Comparison of ENCODE assay signal across 13 cellular contexts in the genomic region with DNA sequence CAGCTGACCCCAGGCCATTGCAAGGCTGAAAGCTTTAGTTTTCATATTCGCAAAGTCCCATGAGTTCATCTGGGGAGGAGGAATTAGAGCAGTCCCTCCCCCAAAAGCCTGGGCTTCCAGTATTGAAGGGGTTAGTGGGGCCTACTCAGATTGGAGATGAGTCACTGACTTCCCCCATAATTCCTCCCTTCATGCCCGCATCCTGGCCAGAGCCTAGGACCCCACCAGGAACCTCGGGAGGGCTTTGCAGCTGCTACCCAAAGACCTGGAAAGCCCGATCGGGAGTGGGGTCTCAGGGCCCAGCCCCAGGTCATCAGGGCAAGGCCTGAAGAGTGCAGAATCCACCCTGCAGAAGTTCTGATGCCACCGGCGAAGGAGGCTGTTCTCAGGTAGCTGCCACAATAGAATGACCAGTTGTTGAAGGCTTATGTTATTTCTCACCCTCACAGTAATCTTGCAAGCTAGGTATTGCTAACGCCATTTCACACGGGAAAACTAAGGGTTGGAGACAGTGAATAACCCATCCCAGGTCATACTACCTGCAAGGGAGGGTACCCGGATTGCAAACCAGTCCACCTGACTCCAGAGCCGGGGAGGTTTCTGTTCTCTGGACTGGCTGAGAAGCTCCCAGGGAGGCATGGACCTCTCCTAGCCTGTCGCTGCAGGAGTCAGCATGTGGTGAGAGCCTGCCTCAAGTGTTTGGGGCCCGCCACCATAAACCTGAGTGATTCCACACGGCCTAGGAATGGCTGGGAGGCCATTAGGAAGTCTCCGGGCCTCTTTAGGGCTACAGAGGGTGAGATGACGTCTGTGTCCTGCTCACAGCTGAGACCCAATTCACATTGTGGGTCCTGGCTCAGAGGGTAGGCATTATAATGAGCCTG. TPM values are rescaled to one million over a fixed set of nuclear protein-coding genes. Genes with fewer than 3 reads are reported as not detected.
DNase-seq lines count a peak whose midpoint lies in the region; ATAC-seq and TF ChIP-seq lines count a peak whose summit lies in the region.
"Had no signal": no experiment of that assay in that cellular context is flagged by ENCODE, and none has a peak within 500 bp of the region (broad histone marks: within the 10 kb centered on the region; RNA-seq: fewer than 3 reads in every experiment).

No MANE protein-coding gene starts in this region.

- no peak for TF ChIP-seq CTCF in IMR-90 (conservative IDR thresholded peaks at IDR 0.05; ENCODE audit: low read depth, low read length)
- no peak for TF ChIP-seq CTCF in gastrocnemius medialis (IDR thresholded peaks at IDR 0.05 in 4 of 5, conservative IDR thresholded peaks at IDR 0.05 in 1 of 5)

- dilution Hi-C loops in IMR-90 (cut with HindIII; ENCODE audit: low sequenced_read_pairs, unreplicated experiment): no loop called here

- CTCF ChIA-PET in CD8-positive, alpha-beta memory T cell (lab: Charles Lee): interaction anchor here (1.2 to 12.4 kb wide), 5 partner anchors 11 to 420 kb away, joined by 3 to 117 read pairs (median 9); no protein-coding TSS in a partner anchor
- CTCF ChIA-PET in IMR-90 (lab: Yijun Ruan, JAX): interaction anchor here (0.7 kb wide), 1 partner anchor 8 kb away, joined by 4 read pairs; no protein-coding TSS in a partner anchor

- peak overlapping the region; percentile 19; the same call in 1 of the 2 replicates for H4K91ac ChIP-seq in IMR-90 (ENCODE audit: insufficient read depth, low read depth, low read length)

- no peak overlapping the region; the same call in none of the 2 replicates for H2BK120ac ChIP-seq in IMR-90 (ENCODE audit: low read depth, low read length)

- H3K27ac Mint-ChIP-seq in CD8-positive, alpha-beta memory T cell: peak overlapping the region in 5 of 8 donors; percentile 63 to 92 (median 74)
- peak overlapping the region; percentile 1 to 82 for H3K27ac Mint-ChIP-seq in effector memory CD8-positive, alpha-beta T cell

- POLR2A ChIA-PET in CD8-positive, alpha-beta memory T cell (lab: Charles Lee): interaction anchor here (0.9 to 1.1 kb wide), 2 partner anchors 10 to 123 kb away, joined by 3 read pairs; no protein-coding TSS in a partner anchor
- POLR2A ChIA-PET in IMR-90 (lab: Charles Lee; ENCODE audit: unreplicated experiment): no interaction called here

- H3K4me3 ChIP-seq in CD8-positive, alpha-beta memory T cell (ENCODE audit: low read length): no peak overlapping the region
- H3K4me3 ChIP-seq in IMR-90 (ENCODE audit: insufficient read depth, low read depth, low read length) (no peak overlapping the region), gastrocnemius medialis (no peak overlapping the region)

- H3K27me3 Mint-ChIP-seq in CD8-positive, alpha-beta memory T cell: no peaks in the 10 kb centered on the region
- no peaks in the 10 kb centered on the region for H3K27me3 Mint-ChIP-seq in effector memory CD8-positive, alpha-beta T cell

- H3K56ac ChIP-seq in IMR-90 (ENCODE audit: extremely low read depth, insufficient read depth, low read length): no peak overlapping the region

- H3K4me1 ChIP-seq in CD8-positive, alpha-beta memory T cell (ENCODE audit: insufficient read depth, low read length): peaks cover 49% of the 10 kb centered on the region
- H3K4me1 ChIP-seq in IMR-90 (ENCODE audit: control insufficient read depth, insufficient read depth, low read length): peaks cover 44% of the 10 kb centered on the region
- H3K4me1 ChIP-seq in gastrocnemius medialis: peaks cover 58 to 59% of the 10 kb centered on the region in 2 donors

- no peak overlapping the region for H4K5ac ChIP-seq in IMR-90 (ENCODE audit: low read depth, low read length)

- no peak for TF ChIP-seq RAD21 in IMR-90 (IDR thresholded peaks at IDR 0.05; ENCODE audit: low read length)

- no peak for ATAC-seq in IMR-90 (ENCODE audit: low read depth)
- no peak for ATAC-seq in effector memory CD8-positive, alpha-beta T cell (replicated peaks)
- no peak for ATAC-seq in gastrocnemius medialis
- no peak for ATAC-seq in HG03521 (IDR thresholded peaks at IDR 0.05; ENCODE audit: unreplicated experiment)
- no peak for ATAC-seq in HG02870 (IDR thresholded peaks at IDR 0.05; ENCODE audit: unreplicated experiment)
- ATAC-seq: activated CD4-positive, CD25-positive, alpha-beta regulatory T cell treated with anti-CD3 and anti-CD28 coated beads, Interleukin-2, amount 50 U/mL, for 24 hours; esophagus mucosa; left lung had no signal

- 88% methylated on average over 9 of the region's 16 CpGs; no CpG with 5 or more reads in 1 of the 2 experiments for WGBS in IMR-90 (ENCODE audit: extremely low coverage in 2 of 2, insufficient read length in 1 of 2), 2 experiments

- no peaks in the 10 kb centered on the region; a peak in 1 of 4 replicates for H3K79me1 ChIP-seq in IMR-90 (ENCODE audit: low read depth in 1 of 2, low read length in 2 of 2)

- TF ChIP-seq POLR2A in IMR-90 (IDR thresholded peaks at IDR 0.05; ENCODE audit: low read depth, low read length) (no peak), gastrocnemius medialis (IDR thresholded peaks at IDR 0.05) (no peak)

- no peak overlapping the region for H4K8ac ChIP-seq in IMR-90 (ENCODE audit: low read depth in 2 of 2, low read length in 2 of 2)

- peak overlapping the region; percentile 91 for H3K4ac ChIP-seq in IMR-90 (ENCODE audit: low read depth, low read length)

- peak overlapping the region; percentile 69 for H2AFZ ChIP-seq in IMR-90 (replicated peaks; ENCODE audit: low read length, poor library complexity)

- no peak for DNase-seq in CD8-positive, alpha-beta memory T cell
- DNase-seq in IMR-90 (no peak), gastrocnemius medialis (no peak), NCI-H2171 (lab: John Stamatoyannopoulos, UW) (no peak)
- DNase-seq in effector memory CD8-positive, alpha-beta T cell: no peak
- DNase-seq: DMS153, NCI-H2171 treated with DMSO at 0.1 percent for 48 hours, retina had no signal

- no peaks in the 10 kb centered on the region for H3K9me3 Mint-ChIP-seq in CD8-positive, alpha-beta memory T cell
- H3K9me3 Mint-ChIP-seq in effector memory CD8-positive, alpha-beta T cell: no peaks in the 10 kb centered on the region

- H3K27ac ChIP-seq in CD8-positive, alpha-beta memory T cell (ENCODE audit: low read depth, low read length): no peak overlapping the region
- no peak overlapping the region for H3K27ac ChIP-seq in IMR-90 (ENCODE audit: insufficient read depth, low read length)
- H3K27ac ChIP-seq in gastrocnemius medialis: peak overlapping the region; percentile 94 to 99 (median 97)

- H3K9me1 ChIP-seq in IMR-90 (ENCODE audit: insufficient read depth, low read length): peaks cover 14% of the 10 kb centered on the region

- peak overlapping the region; percentile 91 for H2AK5ac ChIP-seq in IMR-90 (ENCODE audit: low read depth, low read length)

- H3K36me3 ChIP-seq in CD8-positive, alpha-beta memory T cell (ENCODE audit: insufficient read depth, low read length): no peaks in the 10 kb centered on the region
- H3K36me3 ChIP-seq in IMR-90 (ENCODE audit: control insufficient read depth, insufficient read depth, low read length) (no peaks in the 10 kb centered on the region), gastrocnemius medialis (no peaks in the 10 kb centered on the region)
- H3K36me3 ChIP-seq: left lung had no signal

- BruUV-seq in IMR-90 (replicated peaks; lab: Mats Ljungman, UMichigan): no TSS peak

- H3K4me3 Mint-ChIP-seq in CD8-positive, alpha-beta memory T cell: peak overlapping the region in 1 of 7 donors; percentile 40
- H3K4me3 Mint-ChIP-seq in effector memory CD8-positive, alpha-beta T cell: peak overlapping the region in 1 of 2 donors; percentile 82

- no peak overlapping the region for H2BK5ac ChIP-seq in IMR-90 (ENCODE audit: low read depth, low read length, poor library complexity, severe bottlenecking)

- no peak overlapping the region for H3K9ac ChIP-seq in IMR-90 (ENCODE audit: low read depth, low read length)

- H2BK15ac ChIP-seq in IMR-90 (ENCODE audit: low read depth, low read length): peak overlapping the region; percentile 4; the same call in 1 of the 3 replicates

- in situ Hi-C loops in IMR-90 (cut with MboI; ENCODE audit: low sequenced_read_pairs): no loop called here
- in situ Hi-C loops in gastrocnemius medialis (cut with MboI; ENCODE audit: low sequenced_read_pairs in 4 of 4): loop anchor here in 2 of 4 donors (10.0 to 25.0 kb wide), 2 partner anchors 104 to 1132 kb away; a partner anchor contains a TSS

- H4K20me1 ChIP-seq in IMR-90 (ENCODE audit: insufficient read depth, low read length): no peaks in the 10 kb centered on the region

- no peak overlapping the region for H3K4me2 ChIP-seq in IMR-90 (ENCODE audit: low read depth, low read length)

- no peaks in the 10 kb centered on the region for H3K27me3 ChIP-seq in CD8-positive, alpha-beta memory T cell (ENCODE audit: insufficient read depth, low read length, poor library complexity, severe bottlenecking)
- peaks cover 4% of the 10 kb centered on the region; the same call in 1 of the 2 replicates for H3K27me3 ChIP-seq in IMR-90 (ENCODE audit: control insufficient read depth, insufficient read depth, low read length)
- H3K27me3 ChIP-seq in gastrocnemius medialis: no peaks in the 10 kb centered on the region
- H3K27me3 ChIP-seq: left lung had no signal

- peaks cover 42 to 73% (median 52%) of the 10 kb centered on the region in 3 donors for H3K4me1 Mint-ChIP-seq in CD8-positive, alpha-beta memory T cell
- H3K4me1 Mint-ChIP-seq in effector memory CD8-positive, alpha-beta T cell (ENCODE audit: low read depth in 2 of 2): peaks cover 45% of the 10 kb centered on the region in 2 donors

- peak overlapping the region; percentile 48 for H2AK9ac ChIP-seq in IMR-90 (replicated peaks; ENCODE audit: low read depth, low read length, poor library complexity)

- no peak overlapping the region for H3K14ac ChIP-seq in IMR-90 (replicated peaks; ENCODE audit: low read depth, low read length)

- no peaks in the 10 kb centered on the region for H3K9me3 ChIP-seq in CD8-positive, alpha-beta memory T cell (ENCODE audit: low read length)
- H3K9me3 ChIP-seq in IMR-90 (ENCODE audit: control insufficient read depth, insufficient read depth, low read length) (no peaks in the 10 kb centered on the region), gastrocnemius medialis (no peaks in the 10 kb centered on the region)
- H3K9me3 ChIP-seq: left lung had no signal

- intact Hi-C loops in IMR-90 (cut with micrococcal nuclease) (no loop called here), gastrocnemius medialis (cut with DNase I; ENCODE audit: low total_unique reads) (loop anchor here (5.0 to 10.0 kb wide), 4 partner anchors 67 to 1634 kb away; a partner anchor contains a TSS)

- no peak overlapping the region for H3K18ac ChIP-seq in IMR-90 (ENCODE audit: low read depth, low read length)

- no peak overlapping the region for H3K23ac ChIP-seq in IMR-90 (ENCODE audit: low read depth, low read length)

- no peaks in the 10 kb centered on the region for H3K36me3 Mint-ChIP-seq in CD8-positive, alpha-beta memory T cell
- H3K36me3 Mint-ChIP-seq in effector memory CD8-positive, alpha-beta T cell (ENCODE audit: insufficient read depth): peaks cover 20% of the 10 kb centered on the region

- no peak overlapping the region; the same call in 1 of the 2 replicates for H2BK20ac ChIP-seq in IMR-90 (ENCODE audit: low read depth, low read length)

RNA-seq across cellular contexts. Expression of a gene that starts 5.8 kb away (rescaled TPM):
- 100 to 1,000 TPM; 146 to 147 TPM for total RNA-seq in CD8-positive, alpha-beta memory T cell
- 84.0 TPM for polyA plus RNA-seq in CD8-positive, alpha-beta memory T cell
- total RNA-seq in IMR-90 (2012; rRNA removed): 2.2 and 2.3 TPM in 2 replicates
- 6.7 and 7.2 TPM in 2 replicates for polyA plus RNA-seq in IMR-90 (2012; rRNA removed)
- 4.4 and 7.1 TPM in 2 replicates for polyA plus RNA-seq in IMR-90 (2012; cell fraction: cytosol; rRNA removed)
- polyA plus RNA-seq in IMR-90 (2012; cell fraction: nucleus; rRNA removed; ENCODE audit: low replicate concordance): 9.5 and 20.2 TPM in 2 replicates
- total RNA-seq in gastrocnemius medialis: 100 to 1,000 TPM in 1 of 4 donors, 10 to 100 TPM in 1, 1 to 10 TPM in 2; 6.7 to 126 (median 30.5) TPM

RNA-seq across cellular contexts. Expression of a gene that starts 25.6 kb away (rescaled TPM):
- total RNA-seq in CD8-positive, alpha-beta memory T cell: under 1 TPM in 1 of 2 experiments, not detected in 1; 0.22 TPM
- polyA plus RNA-seq in CD8-positive, alpha-beta memory T cell: not detected
- total RNA-seq in IMR-90 (2012; rRNA removed): not detected in 2 replicates
- polyA plus RNA-seq in IMR-90 (2012; rRNA removed): not detected in 2 replicates
- polyA plus RNA-seq in IMR-90 (2012; cell fraction: cytosol; rRNA removed): not detected in 2 replicates
- polyA plus RNA-seq in IMR-90 (2012; cell fraction: nucleus; rRNA removed; ENCODE audit: low replicate concordance): 0.06 TPM in 1 of 2 replicates, not detected in the other
- total RNA-seq in gastrocnemius medialis: not detected
- total RNA-seq: esophagus mucosa had no signal

Comparison
In these comparisons a context has a peak if more than half of its experiments do, and no peak if none do; other contexts are left out.
1. H3K27ac ChIP-seq: peak in gastrocnemius medialis (4 of 4); none in CD8-positive, alpha-beta memory T cell (single experiment) and IMR-90 (single experiment).